In genomic region chr7:13057462-13058200, GRCh38 we compare ENCODE assay signal across 8 cellular contexts.
DNase-seq lines count a peak whose midpoint lies in the region; ATAC-seq, FAIRE-seq and TF ChIP-seq lines count a peak whose summit lies in the region.

No MANE protein-coding gene starts in this region.

- peak; percentile 93 for FAIRE-seq in GM12878 (lab: Jason Lieb, UNC)

- H3K9ac ChIP-seq in GM12878 (ENCODE audit: control insufficient read depth, insufficient read depth, low read length), result no peak overlapping the region

- SMC1A ChIA-PET in GM12878 (lab: Charles Lee; ENCODE audit: uncharacterized antibody, unreplicated experiment), result no interaction called here

- peaks cover 11 to 24% (median 16%) of the 10 kb centered on the region in 4 donors for H3K4me1 Mint-ChIP-seq in CD4-positive, alpha-beta memory T cell

- intact Hi-C loops in CD4-positive, alpha-beta memory T cell (cut with micrococcal nuclease), result no loop called here
- intact Hi-C loops in GM12878 (cut with micrococcal nuclease; ENCODE audit: unreplicated experiment), result no loop called here

- TF ChIP-seq RAD21 in GM12878 (IDR thresholded peaks at IDR 0.05; ENCODE audit: insufficient read depth, low read depth, low read length), result no peak

- H3K27ac Mint-ChIP-seq in CD4-positive, alpha-beta memory T cell, result peak overlapping the region in 4 of 7 donors; percentile 8 to 77 (median 61)

- no peaks in the 10 kb centered on the region for H3K9me3 Mint-ChIP-seq in CD4-positive, alpha-beta memory T cell

- H2AFZ ChIP-seq in GM12878 (ENCODE audit: control insufficient read depth, low read depth, low read length), result peak overlapping the region; percentile 76

- H3K27me3 ChIP-seq in CD4-positive, alpha-beta memory T cell (ENCODE audit: insufficient read depth, low read length), result no peaks in the 10 kb centered on the region
- H3K27me3 ChIP-seq in GM12878 (replicated peaks in 1 of 2; ENCODE audit: control insufficient read depth in 2 of 2, insufficient read depth in 2 of 2, low read length in 1 of 2), result no peaks in the 10 kb centered on the region

- H3K27ac ChIP-seq in CD4-positive, alpha-beta memory T cell (ENCODE audit: low read depth, low read length), result no peak overlapping the region
- H3K27ac ChIP-seq in GM12878 (ENCODE audit: control insufficient read depth, insufficient read depth), result no peak overlapping the region

- TF ChIP-seq CTCF in GM12878 (IDR thresholded peaks at IDR 0.05 in 2 of 3, conservative IDR thresholded peaks at IDR 0.05 in 1 of 3; ENCODE audit: control insufficient read depth in 2 of 3, extremely low read depth in 1 of 3, insufficient read depth in 1 of 3, low read depth in 3 of 3, low read length in 3 of 3), result no peak

- TF ChIP-seq POLR2A in GM12878 (IDR thresholded peaks at IDR 0.05; ENCODE audit: low read depth, low read length), result no peak

- H3K27me3 Mint-ChIP-seq in CD4-positive, alpha-beta memory T cell, result peaks cover 0 to 2% of the 10 kb centered on the region in 2 donors

- H3K4me3 Mint-ChIP-seq in CD4-positive, alpha-beta memory T cell, result peak overlapping the region; percentile 37 to 89 (median 78)

- in situ Hi-C loops in GM12878 (cut with MboI), result no loop called here

- no peak overlapping the region for H3K4me3 ChIP-seq in CD4-positive, alpha-beta memory T cell (ENCODE audit: low read length in 2 of 2)
- H3K4me3 ChIP-seq in GM12878, result 0 out of 2 replicates have a peak overlapping the region, but pooled peaks have one; percentile 42

- POLR2A ChIA-PET in CD4-positive, alpha-beta memory T cell (lab: Charles Lee; ENCODE audit: partially characterized antibody), result no interaction called here
- POLR2A ChIA-PET in GM12878 (lab: Charles Lee), result no interaction called here

- peaks cover 6% of the 10 kb centered on the region for H3K4me1 ChIP-seq in CD4-positive, alpha-beta memory T cell (ENCODE audit: insufficient read depth, low read length)
- H3K4me1 ChIP-seq in GM12878 (ENCODE audit: control insufficient read depth, insufficient read depth, low read length), result peaks cover 4% of the 10 kb centered on the region; the same call in 1 of the 2 replicates

- H3K9me3 ChIP-seq in CD4-positive, alpha-beta memory T cell (ENCODE audit: control insufficient read depth in 1 of 2, low read length in 2 of 2), result no peaks in the 10 kb centered on the region
- H3K9me3 ChIP-seq in GM12878 (replicated peaks; ENCODE audit: control insufficient read depth, insufficient read depth, low read length), result no peaks in the 10 kb centered on the region

- no peaks in the 10 kb centered on the region for H3K36me3 ChIP-seq in CD4-positive, alpha-beta memory T cell (ENCODE audit: insufficient read depth, low read length)
- H3K36me3 ChIP-seq in GM12878 (ENCODE audit: control insufficient read depth in 2 of 2, insufficient read depth in 2 of 2, low read length in 1 of 2), result no peaks in the 10 kb centered on the region

- RAD21 ChIA-PET in GM12878 (lab: Charles Lee; ENCODE audit: unreplicated experiment), result no interaction called here

- H3K79me2 ChIP-seq in GM12878 (ENCODE audit: control insufficient read depth, insufficient read depth, low read length), result no peaks in the 10 kb centered on the region

- BruUV-seq in GM12878 (replicated peaks; lab: Mats Ljungman, UMichigan), result no TSS peak

- H4K20me1 ChIP-seq in GM12878 (ENCODE audit: control insufficient read depth, insufficient read depth), result no peaks in the 10 kb centered on the region

- no peaks in the 10 kb centered on the region for H3K36me3 Mint-ChIP-seq in CD4-positive, alpha-beta memory T cell

- 22% methylated on average over 6 of the region's 6 CpGs for WGBS in GM12878 (ENCODE audit: insufficient coverage, insufficient replicate concordance, low lambda C conversion rate, missing lambda C conversion rate)

- TF ChIP-seq EP300 in GM12878 (IDR thresholded peaks at IDR 0.05; ENCODE audit: borderline replicate concordance in 1 of 2, control insufficient read depth in 1 of 2, low read depth in 2 of 2, low read length in 2 of 2), result no peak

- peak overlapping the region; percentile 71 for H3K4me2 ChIP-seq in GM12878 (ENCODE audit: control insufficient read depth, insufficient read depth)

- ATAC-seq in GM19438 (IDR thresholded peaks at IDR 0.05; ENCODE audit: low read depth, unreplicated experiment) (peak; percentile 95), HG03354 (IDR thresholded peaks at IDR 0.05; ENCODE audit: poor library complexity, severe bottlenecking, unreplicated experiment) (peak; percentile 97), GM12878 (peak; percentile 93)

- DNase-seq in CD4-positive, alpha-beta memory T cell, result no peak
- DNase-seq in GM12878 (ENCODE audit: low read depth, low spot score), result peak; percentile 13
- no peak for DNase-seq in AG08396 (ENCODE audit: low spot score)
- no peak for DNase-seq in ecto neural progenitor cell (ENCODE audit: low spot score)
- DNase-seq in middle frontal gyrus (ENCODE audit: extremely low spot score, low spot score), result no peak
- DNase-seq in activated CD8-positive, alpha-beta memory T cell treated with anti-CD3 and anti-CD28 coated beads, Interleukin-2, amount 50 U/mL, for 4 hours, result no peak

- CTCF ChIA-PET in CD4-positive, alpha-beta memory T cell (lab: Charles Lee; ENCODE audit: partially characterized antibody), result no interaction called here
- CTCF ChIA-PET in GM12878 (lab: Yijun Ruan, JAX), result no interaction called here

TF ChIP-seq in GM12878, 131 proteins besides CTCF, POLR2A, EP300 and RAD21 (continues in another document):
- TF ChIP-seq ATF7 (IDR thresholded peaks at IDR 0.05; ENCODE audit: low read depth) (peak; percentile 48; the same call in 1 of the 2 replicates), YY1 (IDR thresholded peaks at IDR 0.05; ENCODE audit: low read depth, low read length) (no peak), ZZZ3 (IDR thresholded peaks at IDR 0.05; ENCODE audit: control insufficient read depth, insufficient read length, low read depth) (no peak), RAD51 (IDR thresholded peaks at IDR 0.05) (no peak), FOXM1 (IDR thresholded peaks at IDR 0.05; ENCODE audit: low read depth, low read length) (no peak), POU2F2 (IDR thresholded peaks at IDR 0.05; ENCODE audit: borderline replicate concordance, low read depth, low read length) (no peak), RCOR1 (conservative IDR thresholded peaks at IDR 0.05; ENCODE audit: low read depth, low read length) (no peak), CEBPZ (IDR thresholded peaks at IDR 0.05; ENCODE audit: low read depth, low read length) (no peak), NFIC (IDR thresholded peaks at IDR 0.05; ENCODE audit: low read depth, low read length) (peak; percentile 35; the same call in 1 of the 2 replicates), HCFC1 (IDR thresholded peaks at IDR 0.05; ENCODE audit: low read length) (no peak), SMARCA5 (IDR thresholded peaks at IDR 0.05) (no peak), ZBTB33 (IDR thresholded peaks at IDR 0.05) (no peak), MEF2A (IDR thresholded peaks at IDR 0.05; ENCODE audit: insufficient read depth, low read depth, low read length) (0 out of 2 replicates have a peak, but pooled peaks have one; percentile 64), MEF2B (IDR thresholded peaks at IDR 0.05; ENCODE audit: partially characterized antibody, poor library complexity, severe bottlenecking) (peak; percentile 55)
